Comparison of ENCODE assay signal across 21 cellular contexts in the genomic region with DNA sequence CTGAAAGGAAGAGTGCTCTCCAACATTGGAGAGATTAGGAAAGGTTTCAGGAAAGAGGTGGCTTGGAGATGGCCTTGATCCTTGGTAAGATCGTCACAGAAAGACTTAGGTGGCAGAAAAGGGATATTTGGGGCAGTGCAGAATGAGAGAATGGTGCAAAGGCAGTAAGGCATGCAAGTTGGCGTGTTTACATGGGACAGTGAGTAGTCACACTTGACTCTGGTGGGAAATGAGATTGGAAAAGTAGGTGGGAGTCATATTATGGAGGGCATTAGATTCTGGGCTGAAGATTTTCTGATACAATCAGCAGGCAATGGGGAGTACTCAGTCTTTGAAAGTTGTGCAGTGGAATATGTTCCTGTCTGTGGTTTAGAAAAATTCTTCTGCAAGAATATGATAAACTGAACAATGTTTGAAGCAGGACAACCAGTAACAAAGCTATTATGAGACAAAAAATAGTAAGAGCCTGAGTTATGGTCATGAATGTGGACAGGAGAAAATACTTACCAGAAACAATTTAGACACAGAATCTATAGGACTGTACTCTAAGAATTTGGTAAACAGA.
"Had no signal": no experiment of that assay in that cellular context is flagged by ENCODE, and none has a peak within 500 bp of the region (broad histone marks: within the 10 kb centered on the region; RNA-seq: fewer than 3 reads in every experiment).

No MANE protein-coding gene starts in this region.

- H2AFZ ChIP-seq: parathyroid adenoma had no signal

- H3K4me1 ChIP-seq: lower lobe of right lung, parathyroid adenoma, tibial artery had no signal

- H3K9me3 Mint-ChIP-seq: central memory CD8-positive, alpha-beta T cell had no signal

- H3K27ac Mint-ChIP-seq: activated naive CD4-positive, alpha-beta T cell treated with anti-CD3 and anti-CD28 coated beads for 36 hours; activated T-helper 17 cell treated with anti-CD3 and anti-CD28 coated beads, Interleukin-2, amount 50 U/mL, for 72 hours had no signal

- H3K4me3 Mint-ChIP-seq: activated naive CD4-positive, alpha-beta T cell treated with anti-CD3 and anti-CD28 coated beads for 36 hours; activated T-helper 17 cell treated with anti-CD3 and anti-CD28 coated beads, Interleukin-2, amount 50 U/mL, for 72 hours; central memory CD8-positive, alpha-beta T cell had no signal

- DNase-seq: activated CD4-positive, alpha-beta T cell treated with anti-CD3 and anti-CD28 coated beads, Interleukin-2, amount 50 U/mL, for 48 hours; activated naive CD4-positive, alpha-beta T cell treated with anti-CD3 and anti-CD28 coated beads for 36 hours; adrenal gland; body of pancreas; cortex of kidney; effector CD4-positive, alpha-beta T cell; esophagus squamous epithelium; head of caudate nucleus; left colon; lower lobe of right lung; naive B cell; stimulated activated CD4-positive, alpha-beta T cell treated with anti-CD3 and anti-CD28 coated beads, Interleukin-4, amount 100 ng/mL, for 1 hour; stimulated activated naive CD4-positive, alpha-beta T cell; T-helper 2 cell; tibial artery; uterus had no signal

- H3K27me3 ChIP-seq: adrenal gland, body of pancreas, esophagus squamous epithelium, neutrophil, tibial artery, uterus had no signal

- H3K27me3 Mint-ChIP-seq: activated T-helper 17 cell treated with anti-CD3 and anti-CD28 coated beads, Interleukin-2, amount 50 U/mL, for 72 hours had no signal

- H3K9me3 ChIP-seq: adrenal gland, body of pancreas, neutrophil, uterus had no signal

- H3K9ac ChIP-seq: parathyroid adenoma had no signal

- ATAC-seq: activated CD4-positive, CD25-positive, alpha-beta regulatory T cell treated with anti-CD3 and anti-CD28 coated beads, Interleukin-2, amount 50 U/mL, for 24 hours; activated T-helper 17 cell treated with anti-CD3 and anti-CD28 coated beads, Interleukin-2, amount 50 U/mL, for 72 hours; body of pancreas; left colon; lower lobe of right lung had no signal

- H3K4me1 Mint-ChIP-seq: central memory CD8-positive, alpha-beta T cell had no signal

- H3K27ac ChIP-seq: adrenal gland, esophagus squamous epithelium, lower lobe of right lung, neutrophil, parathyroid adenoma, tibial artery, uterus had no signal

- H3K36me3 ChIP-seq: adrenal gland, esophagus squamous epithelium, lower lobe of right lung, neutrophil, tibial artery, uterus had no signal

- H3K4me3 ChIP-seq: adrenal gland, body of pancreas, esophagus squamous epithelium, lower lobe of right lung, tibial artery, uterus had no signal
